In genomic region chr6:51613558-51613957, GRCh38 we compare ENCODE assay signal across 20 cellular contexts.
"Had no signal": no experiment of that assay in that cellular context is flagged by ENCODE, and none has a peak within 500 bp of the region (broad histone marks: within the 10 kb centered on the region; RNA-seq: fewer than 3 reads in every experiment).

No MANE protein-coding gene starts in this region.

- H3K4me1 ChIP-seq: lower lobe of right lung, right atrium auricular region, tibial nerve, vagina had no signal

- H3K27me3 ChIP-seq: foreskin keratinocyte, right atrium auricular region, tibial nerve, vagina had no signal

- H3K9me3 ChIP-seq: lower lobe of right lung, right atrium auricular region, tibial nerve, vagina had no signal

- ATAC-seq: activated naive CD8-positive, alpha-beta T cell treated with anti-CD3 and anti-CD28 coated beads, Interleukin-2, amount 50 U/mL, for 24 hours; foreskin keratinocyte; lower lobe of right lung had no signal

- H3K36me3 ChIP-seq: lower lobe of right lung, right atrium auricular region, tibial nerve, vagina, WERI-Rb-1 had no signal

- DNase-seq: activated CD4-positive, alpha-beta T cell treated with anti-CD3 and anti-CD28 coated beads, Interleukin-2, amount 50 U/mL, for 48 hours; activated naive CD4-positive, alpha-beta T cell treated with anti-CD3 and anti-CD28 coated beads for 36 hours; activated naive CD8-positive, alpha-beta T cell treated with anti-CD3 and anti-CD28 coated beads, Interleukin-2, amount 50 U/mL, for 24 hours; aorta; cerebellar nuclear complex; effector CD8-positive, alpha-beta T cell; foreskin keratinocyte; immature natural killer cell; lower lobe of right lung; nephron progenitor cell; occipital lobe; stimulated activated CD4-positive, alpha-beta T cell treated with anti-CD3 and anti-CD28 coated beads, Interleukin-15, amount 100 ng/mL, for 24 hours; stimulated activated CD4-positive, alpha-beta T cell treated with anti-CD3 and anti-CD28 coated beads, Interleukin-4, amount 100 ng/mL, for 4 hours; stimulated activated CD8-positive, alpha-beta memory T cell treated with anti-CD3 and anti-CD28 coated beads, Interleukin-4, amount 100 ng/mL, for 48 hours; stimulated activated naive CD4-positive, alpha-beta T cell treated with Interleukin-2 at 50 U/mL for 16 hours; substantia nigra; WERI-Rb-1 had no signal

- H3K27ac ChIP-seq: foreskin keratinocyte, lower lobe of right lung, right atrium auricular region, tibial nerve, vagina, WERI-Rb-1 had no signal

- H3K4me3 ChIP-seq: lower lobe of right lung, right atrium auricular region, tibial nerve, vagina had no signal
